Comparison of ENCODE assay signal across 8 cellular contexts in genomic region chr3:113212155-113212844, GRCh38. TPM values are rescaled to one million over a fixed set of nuclear protein-coding genes. Genes with fewer than 3 reads are reported as not detected.
A peak's percentile ranks its signal among the peaks of the same experiment; 100 is the strongest.
DNase-seq lines count a peak whose midpoint lies in the region; ATAC-seq and TF ChIP-seq lines count a peak whose summit lies in the region.

No MANE protein-coding gene starts in this region.

- no peaks in the 10 kb centered on the region for H3K9me3 Mint-ChIP-seq in Caco-2 (ENCODE audit: unreplicated experiment)
- H3K9me3 Mint-ChIP-seq in activated T-helper 2 cell treated with anti-CD3 and anti-CD28 coated beads, Interferon-gamma antibody, Interleukin-2, Interleukin-4, amounts not matched to agents 10 μg/mL and 5 μg/mL and 100 μg/mL, durations not matched to agents 14 hours and 24 hours and 36 hours, result no peaks in the 10 kb centered on the region

- peaks cover 6% of the 10 kb centered on the region for H3K4me1 Mint-ChIP-seq in Caco-2 (ENCODE audit: low read depth, unreplicated experiment)
- peaks cover 9% of the 10 kb centered on the region for H3K4me1 Mint-ChIP-seq in activated T-helper 2 cell treated with anti-CD3 and anti-CD28 coated beads, Interferon-gamma antibody, Interleukin-2, Interleukin-4, amounts not matched to agents 10 μg/mL and 5 μg/mL and 100 μg/mL, durations not matched to agents 14 hours and 24 hours and 36 hours (ENCODE audit: low read depth)

- H3K36me3 Mint-ChIP-seq in Caco-2 (ENCODE audit: insufficient read depth, unreplicated experiment), result no peaks in the 10 kb centered on the region
- peaks cover 5% of the 10 kb centered on the region for H3K36me3 Mint-ChIP-seq in activated T-helper 2 cell treated with anti-CD3 and anti-CD28 coated beads, Interferon-gamma antibody, Interleukin-2, Interleukin-4, amounts not matched to agents 10 μg/mL and 5 μg/mL and 100 μg/mL, durations not matched to agents 14 hours and 24 hours and 36 hours (ENCODE audit: low read depth)

- CTCF ChIA-PET in Caco-2 (lab: Charles Lee), result no interaction called here

- H3K27ac ChIP-seq in right cardiac atrium (ENCODE audit: low read length), result peak overlapping the region; percentile 53

- peak overlapping the region; percentile 61 for H3K4me3 Mint-ChIP-seq in Caco-2 (ENCODE audit: unreplicated experiment)
- peak overlapping the region; percentile 84 for H3K4me3 Mint-ChIP-seq in activated T-helper 2 cell treated with anti-CD3 and anti-CD28 coated beads, Interferon-gamma antibody, Interleukin-2, Interleukin-4, amounts not matched to agents 10 μg/mL and 5 μg/mL and 100 μg/mL, durations not matched to agents 14 hours and 24 hours and 36 hours (ENCODE audit: low read depth)

- H3K9me3 ChIP-seq in Caco-2 (no peaks in the 10 kb centered on the region), right cardiac atrium (ENCODE audit: control insufficient read depth, low read length) (no peaks in the 10 kb centered on the region)

- peaks cover 39% of the 10 kb centered on the region for H3K27me3 Mint-ChIP-seq in Caco-2 (ENCODE audit: insufficient read depth, unreplicated experiment)
- peaks cover 67% of the 10 kb centered on the region for H3K27me3 Mint-ChIP-seq in activated T-helper 2 cell treated with anti-CD3 and anti-CD28 coated beads, Interferon-gamma antibody, Interleukin-2, Interleukin-4, amounts not matched to agents 10 μg/mL and 5 μg/mL and 100 μg/mL, durations not matched to agents 14 hours and 24 hours and 36 hours (ENCODE audit: low read depth)

- H3K27me3 ChIP-seq in Caco-2 (replicated peaks; ENCODE audit: control insufficient read depth, insufficient read depth, low read length) (peaks cover 3% of the 10 kb centered on the region), right cardiac atrium (ENCODE audit: control insufficient read depth, insufficient read depth) (no peaks in the 10 kb centered on the region)

- DNase-seq in Caco-2 (no peak), right cardiac atrium (peak; percentile 45 to 75 (median 73)), skeletal muscle cell (ENCODE audit: low read depth) (no peak), left colon (no peak)
- no peak for DNase-seq in activated T-helper 2 cell treated with anti-CD3 and anti-CD28 coated beads, Interferon-gamma antibody, Interleukin-2, Interleukin-4, amounts not matched to agents 10 μg/mL and 5 μg/mL and 100 μg/mL, durations not matched to agents 14 hours and 24 hours and 36 hours (ENCODE audit: low spot score)

- TF ChIP-seq CTCF in Caco-2 (IDR thresholded peaks at IDR 0.05; ENCODE audit: insufficient read depth in 1 of 2, low read depth in 1 of 2, low read length in 1 of 2, severe bottlenecking in 1 of 2, unreplicated experiment in 1 of 2), result no peak

- no peaks in the 10 kb centered on the region for H3K36me3 ChIP-seq in Caco-2 (ENCODE audit: control insufficient read depth, insufficient read depth, low read length)

- WGBS in right cardiac atrium, result 1% methylated on average over 60 of the region's 60 CpGs

- ATAC-seq in HG03045 (IDR thresholded peaks at IDR 0.05; ENCODE audit: unreplicated experiment) (peak; percentile 50), right cardiac atrium (peak; percentile 37 to 69), GM21723 (IDR thresholded peaks at IDR 0.05; ENCODE audit: unreplicated experiment) (no peak), left colon (no peak), HG02884 (IDR thresholded peaks at IDR 0.05; ENCODE audit: unreplicated experiment) (no peak)

- H3K4me1 ChIP-seq in Caco-2, result no peaks in the 10 kb centered on the region; the same call in 1 of the 2 replicates
- H3K4me1 ChIP-seq in right cardiac atrium (ENCODE audit: control insufficient read depth, insufficient read depth, low read length), result no peaks in the 10 kb centered on the region

- POLR2A ChIA-PET in Caco-2 (lab: Charles Lee), result no interaction called here

- intact Hi-C loops in Caco-2 (cut with micrococcal nuclease; ENCODE audit: unreplicated experiment), result no loop called here
- intact Hi-C loops in activated T-helper 2 cell treated with anti-CD3 and anti-CD28 coated beads, Interferon-gamma antibody, Interleukin-2, Interleukin-4, amounts not matched to agents 10 μg/mL and 5 μg/mL and 100 μg/mL, durations not matched to agents 14 hours and 24 hours and 36 hours (cut with micrococcal nuclease), result loop anchor here (5.0 kb wide), 1 partner anchor 160 kb away; no protein-coding TSS in a partner anchor
- intact Hi-C loops in right cardiac atrium (cut with DNase I), result loop anchor here in 2 of 4 donors (5.0 kb wide), 2 partner anchors 75 kb away; no protein-coding TSS in a partner anchor
- intact Hi-C loops in left colon (cut with DNase I, micrococcal nuclease), result loop anchor here in 1 of 2 donors (10.0 kb wide), 1 partner anchor 73 kb away; no protein-coding TSS in a partner anchor

- H3K27ac Mint-ChIP-seq in Caco-2 (ENCODE audit: unreplicated experiment), result no peak overlapping the region
- H3K27ac Mint-ChIP-seq in activated T-helper 2 cell treated with anti-CD3 and anti-CD28 coated beads, Interferon-gamma antibody, Interleukin-2, Interleukin-4, amounts not matched to agents 10 μg/mL and 5 μg/mL and 100 μg/mL, durations not matched to agents 14 hours and 24 hours and 36 hours, result peak overlapping the region; percentile 58

- no TSS peak for BruUV-seq in Caco-2 (replicated peaks; lab: Mats Ljungman, UMichigan)

- H3K4me3 ChIP-seq in Caco-2 (ENCODE audit: low read depth, low read length) (peak overlapping the region; percentile 37), right cardiac atrium (ENCODE audit: low read length) (peak overlapping the region; percentile 66), skeletal muscle cell (ENCODE audit: low read depth, low read length) (peak overlapping the region; percentile 69)

RNA-seq across cellular contexts. Expression of gene BOC, which starts 0.9 kb away (rescaled TPM):
- total RNA-seq in Caco-2 (2022) (0.35 and 0.73 TPM in 2 replicates), right cardiac atrium (10 to 100 TPM; 12.9 to 45.3 (median 15.4) TPM), left colon (10 to 100 TPM in 1 of 2 donors, 1 to 10 TPM in 1; 4.2 to 10.6 TPM)
- total RNA-seq in activated T-helper 2 cell treated with anti-CD3 and anti-CD28 coated beads, Interferon-gamma antibody, Interleukin-2, Interleukin-4, amounts not matched to agents 10 μg/mL and 5 μg/mL and 100 μg/mL, durations not matched to agents 14 hours and 24 hours and 36 hours, result 4.2 and 5.4 TPM in 2 replicates
- polyA plus RNA-seq in right cardiac atrium, result 5.2 TPM

Comparison
In these comparisons a context has a peak if more than half of its experiments do, and no peak if none do; other contexts are left out.
1. DNase-seq: peak in right cardiac atrium (3 of 3); none in Caco-2 (0 of 2), activated T-helper 2 cell treated with anti-CD3 and anti-CD28 coated beads, Interferon-gamma antibody, Interleukin-2, Interleukin-4, amounts not matched to agents 10 μg/mL and 5 μg/mL and 100 μg/mL, durations not matched to agents 14 hours and 24 hours and 36 hours (single experiment), skeletal muscle cell (single experiment) and left colon (0 of 2).
2. ATAC-seq: peak in HG03045 (single experiment) and right cardiac atrium (2 of 2); none in GM21723 (single experiment), left colon (single experiment) and HG02884 (single experiment).
3. Peak in every context shown above with its lines, with median percentiles within 50 percentile points of each other: H3K4me3 ChIP-seq.